In genomic region chr4:1168291-1169031, GRCh38 we compare ENCODE assay signal across 8 cellular contexts. TPM values are rescaled to one million over a fixed set of nuclear protein-coding genes. Genes with fewer than 3 reads are reported as not detected.
DNase-seq lines count a peak whose midpoint lies in the region; ATAC-seq, FAIRE-seq and TF ChIP-seq lines count a peak whose summit lies in the region.

No MANE protein-coding gene starts in this region.

- no peak overlapping the region for H4K91ac ChIP-seq in H1 (replicated peaks; ENCODE audit: insufficient read length, low read length)

- H3K4me3 ChIP-seq in H1 (ENCODE audit: extremely low read depth in 1 of 4, insufficient read depth in 2 of 4, low read depth in 3 of 4, low read length in 4 of 4) (0 out of 8 replicates have a peak overlapping the region, but pooled peaks of 1 of the 4 experiments have one; percentile 75), sigmoid colon (peak overlapping the region in 1 of 4 donors; percentile 60)

- intact Hi-C loops in sigmoid colon (cut with DNase I) = loop anchor here (5.0 to 10.0 kb wide), 3 partner anchors 34 to 176 kb away; partner anchors contain the start of gene UVSSA

- no peak overlapping the region for H3K9ac ChIP-seq in H1 (replicated peaks in 1 of 4; ENCODE audit: extremely low read depth in 1 of 4, low read depth in 3 of 4, low read length in 3 of 4)

- no peak overlapping the region for H3K23ac ChIP-seq in H1 (ENCODE audit: insufficient read length)

- TF ChIP-seq POLR2A in H1 (IDR thresholded peaks at IDR 0.05; ENCODE audit: control extremely low read depth in 1 of 2, low read depth in 2 of 2, low read length in 2 of 2) = no peak
- no peak for TF ChIP-seq POLR2A in sigmoid colon (IDR thresholded peaks at IDR 0.05)

- H3K27me3 Mint-ChIP-seq in activated T-cell treated with anti-CD3 and anti-CD28 coated beads, Interleukin-2, amount 50 U/mL, for 4 hours (ENCODE audit: low read depth) = peaks cover 13% of the 10 kb centered on the region
- H3K27me3 Mint-ChIP-seq in stimulated activated memory B cell treated with anti-CD40 and anti-IgM and Interleukin-4, amounts not matched to agents 10 μg/mL and 1 μg/mL and 100 μg/mL, for 72 hours = peaks cover 29% of the 10 kb centered on the region

- no peak overlapping the region for H3K56ac ChIP-seq in H1 (replicated peaks; ENCODE audit: insufficient read length, low read depth, low read length)

- peak overlapping the region; percentile 43; the same call in 1 of the 2 replicates for H4K8ac ChIP-seq in H1 (ENCODE audit: extremely low read depth, insufficient read depth, low read length)

- H2BK12ac ChIP-seq in H1 (ENCODE audit: low read depth, low read length) = no peak overlapping the region

- no peak overlapping the region for H2BK120ac ChIP-seq in H1 (replicated peaks; ENCODE audit: low read depth, low read length)

- H3K18ac ChIP-seq in H1 (ENCODE audit: extremely low read depth, low read length) = no peak overlapping the region

- CTCF ChIA-PET in H1 (lab: Charles Lee; ENCODE audit: partially characterized antibody) = interaction anchor here (0.7 to 3.1 kb wide), 15 partner anchors 9 to 271 kb away, joined by 3 to 18 read pairs (median 3); no protein-coding TSS in a partner anchor

- no peak overlapping the region for H2BK20ac ChIP-seq in H1 (ENCODE audit: low read length)

- H3K36me3 Mint-ChIP-seq in activated T-cell treated with anti-CD3 and anti-CD28 coated beads, Interleukin-2, amount 50 U/mL, for 4 hours (ENCODE audit: insufficient read depth) = no peaks in the 10 kb centered on the region
- peaks cover 11% of the 10 kb centered on the region for H3K36me3 Mint-ChIP-seq in stimulated activated memory B cell treated with anti-CD40 and anti-IgM and Interleukin-4, amounts not matched to agents 10 μg/mL and 1 μg/mL and 100 μg/mL, for 72 hours

- no peak overlapping the region for H2BK5ac ChIP-seq in H1 (ENCODE audit: low read depth, low read length)

- H2AFZ ChIP-seq in H1 (ENCODE audit: low read length) = no peak overlapping the region

- H4K20me1 ChIP-seq in H1 (replicated peaks in 1 of 2; ENCODE audit: control insufficient read depth in 1 of 2, insufficient read depth in 2 of 2, low read length in 2 of 2) = peaks cover 7 to 22% of the 10 kb centered on the region in 2 experiments

- DNase-seq in activated T-cell treated with anti-CD3 and anti-CD28 coated beads, Interleukin-2, amount 50 U/mL, for 4 hours = no peak
- DNase-seq in activated T-cell treated with anti-CD3 and anti-CD28 coated beads, Interleukin-2, amount 50 U/mL, for 1 hour = no peak
- peak; percentile 72 for DNase-seq in RPMI8226
- DNase-seq in H1 (ENCODE audit: low read depth in 1 of 2, low spot score in 2 of 2) = no peak
- DNase-seq in NCI-H187 treated with DMSO at 0.1 percent for 48 hours (lab: John Stamatoyannopoulos, UW) = no peak
- no peak for DNase-seq in NCI-H748 treated with DMSO at 0.1 percent for 48 hours (lab: John Stamatoyannopoulos, UW)
- DNase-seq in sigmoid colon = no peak

- H3K79me1 ChIP-seq in H1 (ENCODE audit: low read depth, low read length) = no peaks in the 10 kb centered on the region

- H3K4ac ChIP-seq in H1 (replicated peaks; ENCODE audit: insufficient read length, low read depth, low read length) = no peak overlapping the region

- H3K4me3 Mint-ChIP-seq in activated T-cell treated with anti-CD3 and anti-CD28 coated beads, Interleukin-2, amount 50 U/mL, for 4 hours = peak overlapping the region; percentile 83
- peak overlapping the region; percentile 83 for H3K4me3 Mint-ChIP-seq in stimulated activated memory B cell treated with anti-CD40 and anti-IgM and Interleukin-4, amounts not matched to agents 10 μg/mL and 1 μg/mL and 100 μg/mL, for 72 hours

- POLR2A ChIA-PET in H1 (lab: Charles Lee; ENCODE audit: partially characterized antibody) = interaction anchor here (0.6 to 1.2 kb wide), 3 partner anchors 10 to 521 kb away, joined by 3 read pairs; no protein-coding TSS in a partner anchor

- no peak overlapping the region for H4K5ac ChIP-seq in H1 (ENCODE audit: insufficient read length, low read depth, low read length)

- H3K79me2 ChIP-seq in H1 (ENCODE audit: control insufficient read depth in 1 of 2, insufficient read depth in 2 of 2, low read length in 2 of 2) = no peaks in the 10 kb centered on the region

- H3K4me1 Mint-ChIP-seq in activated T-cell treated with anti-CD3 and anti-CD28 coated beads, Interleukin-2, amount 50 U/mL, for 4 hours (ENCODE audit: low read depth) = peaks cover 17% of the 10 kb centered on the region
- H3K4me1 Mint-ChIP-seq in stimulated activated memory B cell treated with anti-CD40 and anti-IgM and Interleukin-4, amounts not matched to agents 10 μg/mL and 1 μg/mL and 100 μg/mL, for 72 hours = peaks cover 53% of the 10 kb centered on the region

- ATAC-seq in activated T-cell treated with anti-CD3 and anti-CD28 coated beads, Interleukin-2, amount 50 U/mL, for 4 hours = no peak
- ATAC-seq in stimulated activated memory B cell treated with anti-CD40 and anti-IgM and Interleukin-4, amounts not matched to agents 10 μg/mL and 1 μg/mL and 100 μg/mL, for 72 hours = no peak

- H3K9me3 ChIP-seq in H1 (ENCODE audit: insufficient read depth in 2 of 2, low read depth in 1 of 2, low read length in 1 of 2) = peaks cover 0 to 7% of the 10 kb centered on the region in 2 experiments; a peak in 1 of 4 replicates
- no peaks in the 10 kb centered on the region for H3K9me3 ChIP-seq in sigmoid colon

- peaks cover 0 to 6% (median 0%) of the 10 kb centered on the region in 4 experiments; a peak in 1 of 8 replicates for H3K36me3 ChIP-seq in H1 (ENCODE audit: control insufficient read depth in 2 of 4, insufficient read depth in 4 of 4, low read length in 3 of 4)
- no peaks in the 10 kb centered on the region for H3K36me3 ChIP-seq in sigmoid colon

- peak overlapping the region; percentile 51 to 93; a peak in 3 of 4 replicates for H3K4me2 ChIP-seq in H1 (ENCODE audit: insufficient read depth in 1 of 2, low read depth in 2 of 2, low read length in 2 of 2)

- H3K27me3 ChIP-seq in H1 (replicated peaks in 1 of 4; ENCODE audit: control insufficient read depth in 3 of 4, extremely low read depth in 1 of 4, insufficient read depth in 3 of 4, low read length in 3 of 4) (peaks cover 47 to 62% (median 60%) of the 10 kb centered on the region in 4 experiments), sigmoid colon (peaks cover 21 to 33% (median 28%) of the 10 kb centered on the region in 3 donors)

- H3K27ac Mint-ChIP-seq in stimulated activated memory B cell treated with anti-CD40 and anti-IgM and Interleukin-4, amounts not matched to agents 10 μg/mL and 1 μg/mL and 100 μg/mL, for 72 hours = peak overlapping the region; percentile 75

- TF ChIP-seq RAD21 in H1 (IDR thresholded peaks at IDR 0.05 in 1 of 2, conservative IDR thresholded peaks at IDR 0.05 in 1 of 2; ENCODE audit: low read depth in 2 of 2, low read length in 2 of 2) = no peak

- no peak overlapping the region for H3K27ac ChIP-seq in H1 (ENCODE audit: low read depth, low read length)
- peak overlapping the region in 1 of 4 donors; percentile 71 for H3K27ac ChIP-seq in sigmoid colon

- H3K9me3 Mint-ChIP-seq in activated T-cell treated with anti-CD3 and anti-CD28 coated beads, Interleukin-2, amount 50 U/mL, for 4 hours = no peaks in the 10 kb centered on the region
- peaks cover 8% of the 10 kb centered on the region for H3K9me3 Mint-ChIP-seq in stimulated activated memory B cell treated with anti-CD40 and anti-IgM and Interleukin-4, amounts not matched to agents 10 μg/mL and 1 μg/mL and 100 μg/mL, for 72 hours

- FAIRE-seq in H1 (lab: Jason Lieb, UNC) = no peak

- no peak overlapping the region for H2AK5ac ChIP-seq in H1 (ENCODE audit: low read depth, low read length)

- no peak overlapping the region for H3K14ac ChIP-seq in H1 (ENCODE audit: insufficient read length)

- H3K4me1 ChIP-seq in H1 (replicated peaks in 1 of 4; ENCODE audit: control insufficient read depth in 3 of 4, insufficient read depth in 4 of 4, low read length in 3 of 4) (peaks cover 0 to 16% (median 6%) of the 10 kb centered on the region in 4 experiments; a peak in 5 of 7 replicates), sigmoid colon (peaks cover 2 to 60% (median 40%) of the 10 kb centered on the region in 4 donors)

- H3K23me2 ChIP-seq in H1 (ENCODE audit: low read depth, low read length) = peaks cover 11% of the 10 kb centered on the region; the same call in 1 of the 2 replicates

- H2BK15ac ChIP-seq in H1 (ENCODE audit: low read length) = no peak overlapping the region

- TF ChIP-seq CTCF in H1 (IDR thresholded peaks at IDR 0.05; ENCODE audit: control extremely low read depth in 1 of 3, insufficient read depth in 1 of 3, low read depth in 1 of 3, low read length in 3 of 3) (no peak), sigmoid colon (IDR thresholded peaks at IDR 0.05) (no peak)

- TF ChIP-seq EP300 in H1 (IDR thresholded peaks at IDR 0.05; ENCODE audit: borderline replicate concordance in 1 of 2, low read depth in 2 of 2, low read length in 2 of 2) = no peak
- no peak for TF ChIP-seq EP300 in sigmoid colon (IDR thresholded peaks at IDR 0.05)

- 79% methylated on average over 20 of the region's 21 CpGs; no CpG with 5 or more reads in 1 of the 2 experiments for WGBS in H1 (ENCODE audit: extremely low coverage in 1 of 2, insufficient coverage in 1 of 2, insufficient read length in 1 of 2, insufficient replicate concordance in 2 of 2, low coverage in 1 of 2, low lambda C conversion rate in 2 of 2, missing lambda C conversion rate in 1 of 2), 2 experiments
- WGBS in sigmoid colon, 2 donors = 77 to 85% methylated on average over 21 of the region's 21 CpGs

RNA-seq across cellular contexts. Expression of gene SPON2, which starts 3.9 kb away (rescaled TPM):
- total RNA-seq in activated T-cell treated with anti-CD3 and anti-CD28 coated beads, Interleukin-2, amount 50 U/mL, for 4 hours = 1 to 10 TPM; 1.4 to 2.1 (median 2.1) TPM
- total RNA-seq in H1 (2021; fragmentation: NEBNext Ultra II Directional; extraction: Animal tissue kit (Norgen Biotek cat#: 25700)) = 2.8 and 3.2 TPM in 2 replicates
- 2.8 and 5.2 TPM in 2 replicates for polyA plus RNA-seq in H1 (2011; rRNA removed)
- 3.7 TPM for polyA plus RNA-seq in H1 (2011; cell fraction: cytosol; rRNA removed)
- polyA plus RNA-seq in H1 (2011; cell fraction: nucleus; rRNA removed) = 16.5 TPM
- polyA plus RNA-seq in H1 (2012, experiment 1 of 2) = 1.8 to 3.9 TPM (median 3.1 TPM) in 4 replicates
- polyA plus RNA-seq in H1 (2012, experiment 2 of 2) = 2.1 TPM
- 4.0 TPM for polyA plus RNA-seq in H1 (2013, experiment 1 of 2)
- polyA plus RNA-seq in H1 (2013, experiment 2 of 2) = 3.3 TPM
- polyA minus RNA-seq in H1 (2011; rRNA and poly(A)+ RNA removed) = 0.15 and 0.79 TPM in 2 replicates
- 4.3 TPM for polyA minus RNA-seq in H1 (2011; cell fraction: cytosol; rRNA and poly(A)+ RNA removed)
- 5.1 TPM for polyA minus RNA-seq in H1 (2011; cell fraction: nucleus; rRNA and poly(A)+ RNA removed)
- 100 to 1,000 TPM in 1 of 4 donors, 10 to 100 TPM in 3; 33.6 to 165 (median 79.8) TPM for total RNA-seq in sigmoid colon
- polyA plus RNA-seq in sigmoid colon = 10 to 100 TPM in 2 of 3 donors, 1 to 10 TPM in 1; 8.6 to 33.6 (median 25.2) TPM

RNA-seq across cellular contexts. Expression of gene RNF212, which starts 55.1 kb away (rescaled TPM):
- total RNA-seq in activated T-cell treated with anti-CD3 and anti-CD28 coated beads, Interleukin-2, amount 50 U/mL, for 4 hours = 1 to 10 TPM in 1 of 3 donors, under 1 TPM in 2; 0.79 to 2.9 (median 0.84) TPM
- 3.4 and 3.9 TPM in 2 replicates for total RNA-seq in H1 (2021; fragmentation: NEBNext Ultra II Directional; extraction: Animal tissue kit (Norgen Biotek cat#: 25700))
- polyA plus RNA-seq in H1 (2011; rRNA removed) (3.7 and 5.4 TPM in 2 replicates), sigmoid colon (1 to 10 TPM in 1 of 3 donors, under 1 TPM in 1, not detected in 1; 0.60 to 3.4 TPM)
- polyA plus RNA-seq in H1 (2011; cell fraction: cytosol; rRNA removed) = 4.5 TPM
- polyA plus RNA-seq in H1 (2011; cell fraction: nucleus; rRNA removed) = 8.3 TPM
- polyA plus RNA-seq in H1 (2012, experiment 1 of 2) = 4.8 to 8.3 TPM (median 7.1 TPM) in 4 replicates
- polyA plus RNA-seq in H1 (2012, experiment 2 of 2) = 3.2 TPM
- 5.7 TPM for polyA plus RNA-seq in H1 (2013, experiment 1 of 2)
- polyA plus RNA-seq in H1 (2013, experiment 2 of 2) = 6.7 TPM
- polyA minus RNA-seq in H1 (2011; rRNA and poly(A)+ RNA removed) = 0.82 and 4.0 TPM in 2 replicates
- 4.0 TPM for polyA minus RNA-seq in H1 (2011; cell fraction: cytosol; rRNA and poly(A)+ RNA removed)
- polyA minus RNA-seq in H1 (2011; cell fraction: nucleus; rRNA and poly(A)+ RNA removed) = 4.8 TPM
- 10 to 100 TPM in 1 of 4 donors, 1 to 10 TPM in 3; 3.1 to 12.8 (median 6.8) TPM for total RNA-seq in sigmoid colon
